In the genomic region with DNA sequence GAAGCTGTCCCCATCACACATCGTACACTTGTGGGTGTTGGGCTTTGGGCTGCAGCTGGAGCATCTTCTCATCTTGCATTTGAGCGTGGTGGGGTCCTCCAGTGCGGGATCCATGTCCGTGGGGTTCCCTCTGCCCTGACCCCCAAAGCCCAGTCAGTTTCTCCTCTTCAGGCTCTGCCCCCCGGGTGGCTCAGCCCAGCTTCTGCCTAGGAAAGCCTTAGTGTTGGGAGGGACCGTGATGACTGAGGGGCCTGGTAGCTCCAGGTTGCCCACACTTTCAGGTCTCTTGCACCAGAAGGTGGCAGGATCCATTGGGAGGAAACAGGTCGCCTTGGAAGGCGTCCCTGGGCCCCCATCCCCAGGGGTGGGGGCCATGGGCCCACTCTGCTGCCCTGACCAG, we compare ENCODE assay signal across 15 cellular contexts. TPM values are rescaled to one million over a fixed set of nuclear protein-coding genes. Genes with fewer than 3 reads are reported as not detected.
"Had no signal": no experiment of that assay in that cellular context is flagged by ENCODE, and none has a peak within 500 bp of the region (broad histone marks: within the 10 kb centered on the region; RNA-seq: fewer than 3 reads in every experiment).

No MANE protein-coding gene starts in this region.

RNA-seq across cellular contexts. Expression of a gene that starts 55.9 kb away (rescaled TPM):
- total RNA-seq: activated B cell treated with CpG ODN at 0.5 μM for 24 hours; activated CD4-positive, alpha-beta memory T cell treated with anti-CD3 and anti-CD28 coated beads for 36 hours; activated CD4-positive, alpha-beta memory T cell treated with anti-CD3 and anti-CD28 coated beads, Interleukin-2, amount 10 ng/mL, durations not matched to agents 7 days and 5 days; activated CD4-positive, alpha-beta T cell treated with anti-CD3 and anti-CD28 coated beads for 36 hours; activated CD4-positive, alpha-beta T cell treated with anti-CD3 and anti-CD28 coated beads, Interleukin-2, amount 10 ng/mL, durations not matched to agents 24 days and 14 days; activated CD4-positive, alpha-beta T cell treated with anti-CD3 and anti-CD28 coated beads, Interleukin-2, amount 10 ng/mL, durations not matched to agents 7 days and 5 days; activated CD8-positive, alpha-beta memory T cell treated with anti-CD3 and anti-CD28 coated beads for 36 hours; activated CD8-positive, alpha-beta memory T cell treated with anti-CD3 and anti-CD28 coated beads, Interleukin-2, amount 10 ng/mL, durations not matched to agents 7 days and 5 days; activated CD8-positive, alpha-beta T cell treated with anti-CD3 and anti-CD28 coated beads for 36 hours; activated CD8-positive, alpha-beta T cell treated with anti-CD3 and anti-CD28 coated beads, Interleukin-2, amount 10 ng/mL, durations not matched to agents 7 days and 5 days; T-cell; T-helper 1 cell treated with Interleukin-12 subunit alpha and Interleukin-12 subunit beta and Interleukin-4 antibody, amounts not matched to agents 30 ng/mL and 1 ng/mL, for 36 hours; T-helper 17 cell; T-helper 2 cell treated with Interferon-gamma antibody and Interleukin-4, amounts not matched to agents 100 ng/mL and 5 ng/mL, for 36 hours; WTC11 had no signal
